ENCODE assay signal across 1 cellular context in genomic region chr16:23148513-23149266, GRCh38.
TF ChIP-seq lines count a peak whose summit lies in the region.

No MANE protein-coding gene starts in this region.

TF ChIP-seq in WTC11, 78 proteins besides CTCF, POLR2A, EP300 and RAD21 (continued from another document):
- peak; percentile 82 for TF ChIP-seq FOXP4 (CRISPR knock-in tag; IDR thresholded peaks at IDR 0.05)
